ENCODE assay signal across 6 cellular contexts in genomic region chr19:36315164-36315563, GRCh38.
A peak's percentile ranks its signal among the peaks of the same experiment; 100 is the strongest.
DNase-seq lines count a peak whose midpoint lies in the region; ATAC-seq, FAIRE-seq and TF ChIP-seq lines count a peak whose summit lies in the region.
"Not testable (repeated sequence)": the region's sequence is repeated elsewhere in the genome, so short reads cannot be mapped to it uniquely, and the experiment has no call there.

No MANE protein-coding gene starts in this region.

- not testable (repeated sequence) for TF ChIP-seq EP300 in A549 (IDR thresholded peaks at IDR 0.05); HepG2 (IDR thresholded peaks at IDR 0.05; ENCODE audit: low read depth in 2 of 2, low read length in 2 of 2); HepG2 (CRISPR knock-in tag; IDR thresholded peaks at IDR 0.05; ENCODE audit: borderline replicate concordance)

- not testable (repeated sequence) for TF ChIP-seq POLR2A in A549 (IDR thresholded peaks at IDR 0.05; ENCODE audit: low read length); HepG2 (IDR thresholded peaks at IDR 0.05; ENCODE audit: insufficient read depth in 1 of 2, low read depth in 2 of 2, low read length in 2 of 2)

- not testable (repeated sequence) for H3K79me2 ChIP-seq in HepG2 (ENCODE audit: insufficient read depth, low read length)

- not testable (repeated sequence) for BruUV-seq in HepG2 (replicated peaks; lab: Mats Ljungman, UMichigan)

- H3K4me1 Mint-ChIP-seq in WTC11, result not testable (repeated sequence)

- H2AFZ ChIP-seq in HepG2 (ENCODE audit: low read length), result not testable (repeated sequence)

- CTCF ChIA-PET in A549 (lab: Yijun Ruan, JAX); WTC11 (lab: Charles Lee): not testable (repeated sequence)
- CTCF ChIA-PET in HepG2 (lab: Yijun Ruan, JAX; ENCODE audit: low intra/inter-chr PET ratio, low total read pairs), result interaction anchor here (0.7 kb wide), 1 partner anchor 178 kb away, joined by 3 read pairs; no protein-coding TSS in a partner anchor

- not testable (repeated sequence) for H3K4me1 ChIP-seq in A549; HepG2 (ENCODE audit: insufficient read depth, low read length)

- not testable (repeated sequence) for H4K20me1 ChIP-seq in HepG2 (ENCODE audit: insufficient read depth, low read length)

- not testable (repeated sequence) for TF ChIP-seq CTCF in A549 (IDR thresholded peaks at IDR 0.05); WTC11 (IDR thresholded peaks at IDR 0.05); HepG2 (CRISPR knock-in tag; IDR thresholded peaks at IDR 0.05)

- H3K36me3 ChIP-seq in HepG2 (replicated peaks in 1 of 2; ENCODE audit: control insufficient read depth in 1 of 2, insufficient read depth in 2 of 2, low read length in 2 of 2), result not testable (repeated sequence)

- H3K36me3 Mint-ChIP-seq in WTC11, result peaks cover 28% of the 10 kb centered on the region

- POLR2A ChIA-PET in A549 (lab: Yijun Ruan, JAX); WTC11 (lab: Charles Lee); HepG2 (lab: Yijun Ruan, JAX): not testable (repeated sequence)

- not testable (repeated sequence) for TF ChIP-seq RAD21 in A549 (conservative IDR thresholded peaks at IDR 0.05 in 1 of 2, IDR thresholded peaks at IDR 0.05 in 1 of 2); HepG2 (CRISPR knock-in tag; IDR thresholded peaks at IDR 0.05)

- not testable (repeated sequence) for H3K27ac Mint-ChIP-seq in WTC11

- not testable (repeated sequence) for DNase-seq in A549 (ENCODE audit: low read depth in 1 of 2, low spot score in 1 of 2); HTR-8/SVneo (ENCODE audit: insufficient read length, low spot score); WTC11 (ENCODE audit: low spot score); HepG2 (ENCODE audit: low spot score)

- in situ Hi-C loops in HepG2 (cut with HindIII; ENCODE audit: extremely low pct_ligation_motif_present, low pct_unique_long_range_greater_than_20kb), result not testable (repeated sequence)

- FAIRE-seq in A549 (lab: Jason Lieb, UNC) (peak; percentile 96), HTR-8/SVneo (lab: Jason Lieb, UNC) (peak; percentile 13), HepG2 (lab: Jason Lieb, UNC) (peak; percentile 18)

- H3K27me3 Mint-ChIP-seq in WTC11 (ENCODE audit: low read depth), result not testable (repeated sequence)

- intact Hi-C loops in HepG2 (cut with micrococcal nuclease; ENCODE audit: unreplicated experiment), result not testable (repeated sequence)

- H3K4me3 Mint-ChIP-seq in WTC11, result not testable (repeated sequence)

- not testable (repeated sequence) for H3K4me3 ChIP-seq in A549; HepG2 (replicated peaks in 1 of 3; ENCODE audit: insufficient read depth in 1 of 3, low read depth in 2 of 3, low read length in 3 of 3)

- H3K9ac ChIP-seq in HepG2 (ENCODE audit: insufficient read depth, low read depth, low read length), result not testable (repeated sequence)

- 50% methylated on average over 1 of the region's 1 CpG for WGBS in A549 (ENCODE audit: missing lambda C conversion rate)
- 0% methylated on average over 1 of the region's 1 CpG for WGBS in HepG2 (ENCODE audit: low lambda C conversion rate)

- not testable (repeated sequence) for H3K27me3 ChIP-seq in HepG2 (ENCODE audit: control insufficient read depth in 1 of 2, insufficient read depth in 2 of 2, low read length in 2 of 2)

- not testable (repeated sequence) for H3K9me3 Mint-ChIP-seq in WTC11

- not testable (repeated sequence) for H3K4me2 ChIP-seq in A549; HepG2 (ENCODE audit: low read depth, low read length)

- ATAC-seq in A549, result not testable (repeated sequence)
- ATAC-seq in SK-N-SH treated with all-trans-retinoic acid at 6 μM for 48 hours (peak; percentile 37; the same call in 1 of the 3 replicates), WTC11 (peak; percentile 27; the same call in 1 of the 2 replicates), esophagus mucosa (peak; percentile 23), HepG2 (peak; percentile 76)

- not testable (repeated sequence) for H3K27ac ChIP-seq in A549; HepG2 (ENCODE audit: extremely low read length, insufficient read depth, low read length)

- peaks cover 32% of the 10 kb centered on the region for H3K9me3 ChIP-seq in A549
- not testable (repeated sequence) for H3K9me3 ChIP-seq in HepG2 (ENCODE audit: low read length)

TF ChIP-seq in HepG2, 621 proteins besides CTCF, POLR2A, EP300 and RAD21:
- TF ChIP-seq STAG1 (CRISPR knock-in tag; IDR thresholded peaks at IDR 0.05), result peak; percentile 60
